In genomic region chr17:74125160-74125559, GRCh38 we compare ENCODE assay signal across 26 cellular contexts.
DNase-seq lines count a peak whose midpoint lies in the region; ATAC-seq and TF ChIP-seq lines count a peak whose summit lies in the region.
"Had no signal": no experiment of that assay in that cellular context is flagged by ENCODE, and none has a peak within 500 bp of the region (broad histone marks: within the 10 kb centered on the region; RNA-seq: fewer than 3 reads in every experiment).

No MANE protein-coding gene starts in this region.

- POLR2A ChIA-PET in WTC11 (lab: Charles Lee), result no interaction called here

- H3K27me3 ChIP-seq in upper lobe of right lung, result peaks cover 1% of the 10 kb centered on the region
- H3K27me3 ChIP-seq: BLaER1 treated with 17β-estradiol and CSF1 and Interleukin-3, amounts not matched to agents 10 nM and 100 nM; brain microvascular endothelial cell; Peyer's patch; SJCRH30 had no signal

- TF ChIP-seq CTCF in natural killer cell (IDR thresholded peaks at IDR 0.05), result no peak
- TF ChIP-seq CTCF in upper lobe of right lung (IDR thresholded peaks at IDR 0.05), result no peak
- no peak for TF ChIP-seq CTCF in WTC11 (IDR thresholded peaks at IDR 0.05)

- no peaks in the 10 kb centered on the region for H3K9me3 Mint-ChIP-seq in natural killer cell treated with Interleukin-12 subunit alpha and Interleukin-12 subunit beta and Interleukin-15 and Interleukin-18, amount 100 ng/mL, for 72 hours
- H3K9me3 Mint-ChIP-seq in natural killer cell, result no peaks in the 10 kb centered on the region
- peaks cover 20% of the 10 kb centered on the region for H3K9me3 Mint-ChIP-seq in WTC11
- H3K9me3 Mint-ChIP-seq: activated T-cell treated with anti-CD3 and anti-CD28 coated beads, Interleukin-2, amount 50 U/mL, for 24 hours had no signal

- peaks cover 20 to 32% of the 10 kb centered on the region in 2 donors for H3K27me3 Mint-ChIP-seq in natural killer cell treated with Interleukin-12 subunit alpha and Interleukin-12 subunit beta and Interleukin-15 and Interleukin-18, amount 100 ng/mL, for 72 hours
- H3K27me3 Mint-ChIP-seq in natural killer cell (ENCODE audit: low read depth in 2 of 2) (peaks cover 16 to 18% of the 10 kb centered on the region in 2 donors), WTC11 (ENCODE audit: low read depth) (peaks cover 6% of the 10 kb centered on the region)

- H3K9me3 ChIP-seq in upper lobe of right lung, result no peaks in the 10 kb centered on the region
- H3K9me3 ChIP-seq: Caco-2, Peyer's patch, SJCRH30 had no signal

- H3K4me3 ChIP-seq in upper lobe of right lung, result no peak overlapping the region
- H3K4me3 ChIP-seq: BLaER1 treated with 17β-estradiol and CSF1 and Interleukin-3, amounts not matched to agents 10 nM and 100 nM; GM23338; heart right ventricle; Peyer's patch; SJCRH30 had no signal

- H3K36me3 Mint-ChIP-seq in natural killer cell treated with Interleukin-12 subunit alpha and Interleukin-12 subunit beta and Interleukin-15 and Interleukin-18, amount 100 ng/mL, for 72 hours, result no peaks in the 10 kb centered on the region
- H3K36me3 Mint-ChIP-seq in natural killer cell (no peaks in the 10 kb centered on the region), WTC11 (peaks cover 4% of the 10 kb centered on the region)

- CTCF ChIA-PET in WTC11 (lab: Charles Lee), result no interaction called here

- H3K36me3 ChIP-seq in upper lobe of right lung, result no peaks in the 10 kb centered on the region
- H3K36me3 ChIP-seq: BLaER1 treated with 17β-estradiol and CSF1 and Interleukin-3, amounts not matched to agents 10 nM and 100 nM; brain microvascular endothelial cell; heart right ventricle; Peyer's patch; SJCRH30 had no signal

- DNase-seq in natural killer cell treated with Interleukin-12 subunit alpha and Interleukin-12 subunit beta and Interleukin-15 and Interleukin-18, amount 100 ng/mL, for 72 hours (ENCODE audit: low spot score), result peak; percentile 10
- DNase-seq in natural killer cell (no peak), NCI-H2196 treated with DMSO at 0.1 percent for 48 hours (lab: John Stamatoyannopoulos, UW; ENCODE audit: unreplicated experiment) (peak; percentile 31), SHP77 treated with DMSO at 0.1 percent for 48 hours (lab: John Stamatoyannopoulos, UW) (peak; percentile 97), upper lobe of right lung (peak; percentile 4), WTC11 (ENCODE audit: low spot score) (no peak), putamen (ENCODE audit: low spot score) (no peak)
- DNase-seq in stimulated activated CD4-positive, alpha-beta T cell treated with anti-CD3 and anti-CD28 coated beads, Interleukin-1b, Interleukin-23, amount 100 ng/mL, for 48 hours, result no peak
- DNase-seq: activated CD4-positive, alpha-beta T cell treated with anti-CD3 and anti-CD28 coated beads for 4 hours; activated naive CD4-positive, alpha-beta T cell; activated T-cell treated with anti-CD3 and anti-CD28 coated beads, Interleukin-2, amount 50 U/mL, for 24 hours; brain microvascular endothelial cell; effector CD4-positive, alpha-beta T cell; erythroblast; foreskin fibroblast; heart right ventricle; left cardiac atrium; NCI-H1694 treated with DMSO at 0.1 percent for 48 hours; NCI-H226; nucleus accumbens; SJCRH30; stimulated activated naive CD8-positive, alpha-beta T cell treated with anti-CD3 and anti-CD28 coated beads, Interleukin-15, Interleukin-2, amounts not matched to agents 100 U/mL and 50 U/mL, for 24 hours had no signal

- H3K4me3 Mint-ChIP-seq in natural killer cell treated with Interleukin-12 subunit alpha and Interleukin-12 subunit beta and Interleukin-15 and Interleukin-18, amount 100 ng/mL, for 72 hours, result no peak overlapping the region
- H3K4me3 Mint-ChIP-seq in natural killer cell (no peak overlapping the region), WTC11 (no peak overlapping the region)
- H3K4me3 Mint-ChIP-seq: activated T-cell treated with anti-CD3 and anti-CD28 coated beads, Interleukin-2, amount 50 U/mL, for 24 hours; GM23338 had no signal

- no peaks in the 10 kb centered on the region for H3K4me1 ChIP-seq in upper lobe of right lung
- H3K4me1 ChIP-seq: Caco-2, heart right ventricle, Peyer's patch had no signal

- H3K27ac ChIP-seq in upper lobe of right lung, result no peak overlapping the region
- H3K27ac ChIP-seq: BLaER1 treated with 17β-estradiol and CSF1 and Interleukin-3, amounts not matched to agents 10 nM and 100 nM; brain microvascular endothelial cell; heart right ventricle; Peyer's patch; SJCRH30 had no signal

- no peak overlapping the region for H3K27ac Mint-ChIP-seq in natural killer cell treated with Interleukin-12 subunit alpha and Interleukin-12 subunit beta and Interleukin-15 and Interleukin-18, amount 100 ng/mL, for 72 hours
- H3K27ac Mint-ChIP-seq in natural killer cell, result no peak overlapping the region
- no peak overlapping the region for H3K27ac Mint-ChIP-seq in WTC11
- H3K27ac Mint-ChIP-seq: activated T-cell treated with anti-CD3 and anti-CD28 coated beads, Interleukin-2, amount 50 U/mL, for 24 hours; GM23338 had no signal

- no peak for ATAC-seq in natural killer cell treated with Interleukin-12 subunit alpha and Interleukin-12 subunit beta and Interleukin-15 and Interleukin-18, amount 100 ng/mL, for 72 hours
- ATAC-seq in natural killer cell (no peak), upper lobe of right lung (no peak), WTC11 (no peak)
- ATAC-seq: GM23338; heart right ventricle; left cardiac atrium; stimulated activated naive CD8-positive, alpha-beta T cell treated with anti-CD3 and anti-CD28 coated beads, Interleukin-15, Interleukin-2, amounts not matched to agents 100 U/mL and 50 U/mL, for 24 hours had no signal

- H3K4me1 Mint-ChIP-seq in natural killer cell treated with Interleukin-12 subunit alpha and Interleukin-12 subunit beta and Interleukin-15 and Interleukin-18, amount 100 ng/mL, for 72 hours (ENCODE audit: low read depth in 2 of 2), result no peaks in the 10 kb centered on the region
- H3K4me1 Mint-ChIP-seq in natural killer cell (no peaks in the 10 kb centered on the region), WTC11 (peaks cover 11% of the 10 kb centered on the region)

- intact Hi-C loops in natural killer cell (cut with micrococcal nuclease), result no loop called here
- intact Hi-C loops in upper lobe of right lung (cut with DNase I), result no loop called here

TF ChIP-seq in WTC11, 78 proteins besides CTCF, POLR2A, EP300 and RAD21 (continues in another document):
- TF ChIP-seq ZNF138 (CRISPR knock-in tag; conservative IDR thresholded peaks at IDR 0.05), result no peak
- no peak for TF ChIP-seq FOXK1 (CRISPR knock-in tag; IDR thresholded peaks at IDR 0.05)
- TF ChIP-seq, protein P1, sequence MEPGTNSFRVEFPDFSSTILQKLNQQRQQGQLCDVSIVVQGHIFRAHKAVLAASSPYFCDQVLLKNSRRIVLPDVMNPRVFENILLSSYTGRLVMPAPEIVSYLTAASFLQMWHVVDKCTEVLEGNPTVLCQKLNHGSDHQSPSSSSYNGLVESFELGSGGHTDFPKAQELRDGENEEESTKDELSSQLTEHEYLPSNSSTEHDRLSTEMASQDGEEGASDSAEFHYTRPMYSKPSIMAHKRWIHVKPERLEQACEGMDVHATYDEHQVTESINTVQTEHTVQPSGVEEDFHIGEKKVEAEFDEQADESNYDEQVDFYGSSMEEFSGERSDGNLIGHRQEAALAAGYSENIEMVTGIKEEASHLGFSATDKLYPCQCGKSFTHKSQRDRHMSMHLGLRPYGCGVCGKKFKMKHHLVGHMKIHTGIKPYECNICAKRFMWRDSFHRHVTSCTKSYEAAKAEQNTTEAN (CRISPR knock-in tag; IDR thresholded peaks at IDR 0.05), result no peak
- no peak for TF ChIP-seq PREB (CRISPR knock-in tag; IDR thresholded peaks at IDR 0.05; ENCODE audit: borderline replicate concordance)
- no peak for TF ChIP-seq TP53 (CRISPR knock-in tag; IDR thresholded peaks at IDR 0.05)
- TF ChIP-seq, protein P2, sequence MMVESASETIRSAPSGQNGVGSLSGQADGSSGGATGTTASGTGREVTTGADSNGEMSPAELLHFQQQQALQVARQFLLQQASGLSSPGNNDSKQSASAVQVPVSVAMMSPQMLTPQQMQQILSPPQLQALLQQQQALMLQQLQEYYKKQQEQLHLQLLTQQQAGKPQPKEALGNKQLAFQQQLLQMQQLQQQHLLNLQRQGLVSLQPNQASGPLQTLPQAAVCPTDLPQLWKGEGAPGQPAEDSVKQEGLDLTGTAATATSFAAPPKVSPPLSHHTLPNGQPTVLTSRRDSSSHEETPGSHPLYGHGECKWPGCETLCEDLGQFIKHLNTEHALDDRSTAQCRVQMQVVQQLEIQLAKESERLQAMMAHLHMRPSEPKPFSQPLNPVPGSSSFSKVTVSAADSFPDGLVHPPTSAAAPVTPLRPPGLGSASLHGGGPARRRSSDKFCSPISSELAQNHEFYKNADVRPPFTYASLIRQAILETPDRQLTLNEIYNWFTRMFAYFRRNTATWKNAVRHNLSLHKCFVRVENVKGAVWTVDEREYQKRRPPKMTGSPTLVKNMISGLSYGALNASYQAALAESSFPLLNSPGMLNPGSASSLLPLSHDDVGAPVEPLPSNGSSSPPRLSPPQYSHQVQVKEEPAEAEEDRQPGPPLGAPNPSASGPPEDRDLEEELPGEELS (CRISPR knock-in tag; IDR thresholded peaks at IDR 0.05), result no peak

Comparison
In these comparisons a context has a peak if more than half of its experiments do, and no peak if none do; other contexts are left out.
1. DNase-seq: peak in natural killer cell treated with Interleukin-12 subunit alpha and Interleukin-12 subunit beta and Interleukin-15 and Interleukin-18, amount 100 ng/mL, for 72 hours (single experiment), NCI-H2196 treated with DMSO at 0.1 percent for 48 hours (single experiment), SHP77 treated with DMSO at 0.1 percent for 48 hours (single experiment) and upper lobe of right lung (single experiment); none in natural killer cell (single experiment), stimulated activated CD4-positive, alpha-beta T cell treated with anti-CD3 and anti-CD28 coated beads, Interleukin-1b, Interleukin-23, amount 100 ng/mL, for 48 hours (single experiment), WTC11 (single experiment) and putamen (single experiment).